ENCODE assay signal across 2 cellular contexts in the genomic region with DNA sequence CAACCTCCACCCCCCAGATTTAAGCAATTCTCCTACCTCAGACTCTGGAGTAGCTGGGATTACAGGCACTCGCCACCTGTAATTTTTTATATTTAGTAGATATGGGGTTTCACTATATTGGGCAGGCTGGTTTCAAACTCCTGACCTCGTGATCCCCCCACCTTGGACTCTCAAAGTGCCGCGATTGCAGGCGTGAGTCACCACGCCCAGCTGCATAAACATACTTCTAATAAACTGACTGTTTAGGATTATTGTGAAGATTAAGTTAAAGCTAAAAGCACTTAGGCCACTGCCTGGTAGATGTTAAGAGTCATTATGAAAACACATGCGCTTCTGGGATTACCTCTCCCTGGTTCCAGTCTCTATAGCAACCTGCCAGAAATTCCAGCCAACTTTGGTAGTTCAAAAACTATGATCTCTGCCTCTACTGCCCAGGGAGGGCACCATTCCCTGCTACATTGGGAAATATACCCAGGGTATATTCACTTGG.
TF ChIP-seq lines count a peak whose summit lies in the region.

No MANE protein-coding gene starts in this region.

TF ChIP-seq in SK-N-SH treated with all-trans-retinoic acid at 6 μM for 48 hours, 23 proteins besides CTCF, POLR2A, EP300 and RAD21 (continued from another document):
- TF ChIP-seq, protein P1, sequence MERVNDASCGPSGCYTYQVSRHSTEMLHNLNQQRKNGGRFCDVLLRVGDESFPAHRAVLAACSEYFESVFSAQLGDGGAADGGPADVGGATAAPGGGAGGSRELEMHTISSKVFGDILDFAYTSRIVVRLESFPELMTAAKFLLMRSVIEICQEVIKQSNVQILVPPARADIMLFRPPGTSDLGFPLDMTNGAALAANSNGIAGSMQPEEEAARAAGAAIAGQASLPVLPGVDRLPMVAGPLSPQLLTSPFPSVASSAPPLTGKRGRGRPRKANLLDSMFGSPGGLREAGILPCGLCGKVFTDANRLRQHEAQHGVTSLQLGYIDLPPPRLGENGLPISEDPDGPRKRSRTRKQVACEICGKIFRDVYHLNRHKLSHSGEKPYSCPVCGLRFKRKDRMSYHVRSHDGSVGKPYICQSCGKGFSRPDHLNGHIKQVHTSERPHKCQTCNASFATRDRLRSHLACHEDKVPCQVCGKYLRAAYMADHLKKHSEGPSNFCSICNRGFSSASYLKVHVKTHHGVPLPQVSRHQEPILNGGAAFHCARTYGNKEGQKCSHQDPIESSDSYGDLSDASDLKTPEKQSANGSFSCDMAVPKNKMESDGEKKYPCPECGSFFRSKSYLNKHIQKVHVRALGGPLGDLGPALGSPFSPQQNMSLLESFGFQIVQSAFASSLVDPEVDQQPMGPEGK (CRISPR knock-in tag; IDR thresholded peaks at IDR 0.05; ENCODE audit: borderline replicate concordance): no peak
- no peak for TF ChIP-seq OSR1 (CRISPR knock-in tag; IDR thresholded peaks at IDR 0.05)
- TF ChIP-seq, protein P2, sequence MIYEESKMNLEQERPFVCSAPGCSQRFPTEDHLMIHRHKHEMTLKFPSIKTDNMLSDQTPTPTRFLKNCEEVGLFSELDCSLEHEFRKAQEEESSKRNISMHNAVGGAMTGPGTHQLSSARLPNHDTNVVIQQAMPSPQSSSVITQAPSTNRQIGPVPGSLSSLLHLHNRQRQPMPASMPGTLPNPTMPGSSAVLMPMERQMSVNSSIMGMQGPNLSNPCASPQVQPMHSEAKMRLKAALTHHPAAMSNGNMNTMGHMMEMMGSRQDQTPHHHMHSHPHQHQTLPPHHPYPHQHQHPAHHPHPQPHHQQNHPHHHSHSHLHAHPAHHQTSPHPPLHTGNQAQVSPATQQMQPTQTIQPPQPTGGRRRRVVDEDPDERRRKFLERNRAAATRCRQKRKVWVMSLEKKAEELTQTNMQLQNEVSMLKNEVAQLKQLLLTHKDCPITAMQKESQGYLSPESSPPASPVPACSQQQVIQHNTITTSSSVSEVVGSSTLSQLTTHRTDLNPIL (CRISPR knock-in tag; IDR thresholded peaks at IDR 0.05; ENCODE audit: low read depth): no peak

TF ChIP-seq in SK-N-SH, 30 proteins besides CTCF, POLR2A, EP300 and RAD21:
- TF ChIP-seq, protein P3, sequence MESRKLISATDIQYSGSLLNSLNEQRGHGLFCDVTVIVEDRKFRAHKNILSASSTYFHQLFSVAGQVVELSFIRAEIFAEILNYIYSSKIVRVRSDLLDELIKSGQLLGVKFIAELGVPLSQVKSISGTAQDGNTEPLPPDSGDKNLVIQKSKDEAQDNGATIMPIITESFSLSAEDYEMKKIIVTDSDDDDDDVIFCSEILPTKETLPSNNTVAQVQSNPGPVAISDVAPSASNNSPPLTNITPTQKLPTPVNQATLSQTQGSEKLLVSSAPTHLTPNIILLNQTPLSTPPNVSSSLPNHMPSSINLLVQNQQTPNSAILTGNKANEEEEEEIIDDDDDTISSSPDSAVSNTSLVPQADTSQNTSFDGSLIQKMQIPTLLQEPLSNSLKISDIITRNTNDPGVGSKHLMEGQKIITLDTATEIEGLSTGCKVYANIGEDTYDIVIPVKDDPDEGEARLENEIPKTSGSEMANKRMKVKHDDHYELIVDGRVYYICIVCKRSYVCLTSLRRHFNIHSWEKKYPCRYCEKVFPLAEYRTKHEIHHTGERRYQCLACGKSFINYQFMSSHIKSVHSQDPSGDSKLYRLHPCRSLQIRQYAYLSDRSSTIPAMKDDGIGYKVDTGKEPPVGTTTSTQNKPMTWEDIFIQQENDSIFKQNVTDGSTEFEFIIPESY (IDR thresholded peaks at IDR 0.05; ENCODE audit: borderline replicate concordance, low read depth): no peak
- no peak for TF ChIP-seq ELF1 (IDR thresholded peaks at IDR 0.05)
- TF ChIP-seq NRF1 (IDR thresholded peaks at IDR 0.05; ENCODE audit: low read depth, low read length): no peak
- TF ChIP-seq MXI1 (IDR thresholded peaks at IDR 0.05; ENCODE audit: low read depth, low read length): no peak
- TF ChIP-seq, protein P4, sequence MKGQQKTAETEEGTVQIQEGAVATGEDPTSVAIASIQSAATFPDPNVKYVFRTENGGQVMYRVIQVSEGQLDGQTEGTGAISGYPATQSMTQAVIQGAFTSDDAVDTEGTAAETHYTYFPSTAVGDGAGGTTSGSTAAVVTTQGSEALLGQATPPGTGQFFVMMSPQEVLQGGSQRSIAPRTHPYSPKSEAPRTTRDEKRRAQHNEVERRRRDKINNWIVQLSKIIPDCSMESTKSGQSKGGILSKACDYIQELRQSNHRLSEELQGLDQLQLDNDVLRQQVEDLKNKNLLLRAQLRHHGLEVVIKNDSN (IDR thresholded peaks at IDR 0.05; ENCODE audit: borderline replicate concordance, low read depth): no peak
- no peak for TF ChIP-seq TAF1 (IDR thresholded peaks at IDR 0.05; ENCODE audit: borderline replicate concordance, low read depth, low read length)
- no peak for TF ChIP-seq SMC3 (IDR thresholded peaks at IDR 0.05; ENCODE audit: low read depth, low read length)
- no peak for TF ChIP-seq FOXJ3 (CRISPR knock-in tag; IDR thresholded peaks at IDR 0.05)
- TF ChIP-seq GATA2 (CRISPR knock-in tag; IDR thresholded peaks at IDR 0.05): no peak
- TF ChIP-seq TEAD4 (IDR thresholded peaks at IDR 0.05; ENCODE audit: borderline replicate concordance, insufficient read depth): no peak
- TF ChIP-seq TCF12 (IDR thresholded peaks at IDR 0.05): no peak
- TF ChIP-seq, protein P5, sequence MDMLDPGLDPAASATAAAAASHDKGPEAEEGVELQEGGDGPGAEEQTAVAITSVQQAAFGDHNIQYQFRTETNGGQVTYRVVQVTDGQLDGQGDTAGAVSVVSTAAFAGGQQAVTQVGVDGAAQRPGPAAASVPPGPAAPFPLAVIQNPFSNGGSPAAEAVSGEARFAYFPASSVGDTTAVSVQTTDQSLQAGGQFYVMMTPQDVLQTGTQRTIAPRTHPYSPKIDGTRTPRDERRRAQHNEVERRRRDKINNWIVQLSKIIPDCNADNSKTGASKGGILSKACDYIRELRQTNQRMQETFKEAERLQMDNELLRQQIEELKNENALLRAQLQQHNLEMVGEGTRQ (IDR thresholded peaks at IDR 0.05; ENCODE audit: borderline replicate concordance, low read depth, low read length): no peak
- TF ChIP-seq GABPA (IDR thresholded peaks at IDR 0.05; ENCODE audit: low read depth): no peak
- TF ChIP-seq YY1 (IDR thresholded peaks at IDR 0.05; ENCODE audit: low read depth): no peak
- TF ChIP-seq JUND (IDR thresholded peaks at IDR 0.05): no peak
- no peak for TF ChIP-seq SIN3A (IDR thresholded peaks at IDR 0.05; ENCODE audit: borderline replicate concordance, low read depth, low read length)
- no peak for TF ChIP-seq MEF2A (IDR thresholded peaks at IDR 0.05; ENCODE audit: borderline replicate concordance, low read depth)
